Comparison of ENCODE assay signal across 22 cellular contexts in the genomic region with DNA sequence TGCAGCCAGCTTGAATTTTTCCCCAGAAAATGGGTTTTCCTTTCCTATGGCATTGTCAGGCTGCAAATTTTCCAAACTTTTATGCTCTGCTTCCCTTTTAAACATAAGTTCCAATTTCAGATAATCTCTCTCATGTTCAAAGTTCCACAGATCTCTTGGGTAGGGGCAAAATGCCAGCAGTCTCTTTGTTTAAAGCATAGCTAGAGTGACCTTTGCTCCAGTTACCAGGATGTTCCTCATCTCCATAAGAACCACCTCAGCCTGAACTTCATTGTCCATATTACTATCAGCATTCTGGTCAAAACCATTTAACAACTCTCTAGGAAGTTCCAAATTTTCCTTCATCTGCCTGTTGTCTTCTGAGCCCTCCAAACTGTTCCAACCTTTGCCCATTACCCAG.
"Had no signal": no experiment of that assay in that cellular context is flagged by ENCODE, and none has a peak within 500 bp of the region (broad histone marks: within the 10 kb centered on the region; RNA-seq: fewer than 3 reads in every experiment).

No MANE protein-coding gene starts in this region.

- FAIRE-seq: bronchial epithelial cell had no signal

- H3K4me3 ChIP-seq: adrenal gland, MG63, Peyer's patch had no signal

- ATAC-seq: activated CD4-positive, CD25-positive, alpha-beta regulatory T cell treated with anti-CD3 and anti-CD28 coated beads, Interleukin-2, amount 50 U/mL, for 24 hours; activated CD8-positive, alpha-beta T cell treated with anti-CD3 and anti-CD28 coated beads, Interleukin-2, amount 10 ng/mL, durations not matched to agents 7 days and 5 days had no signal

- H3K9me3 ChIP-seq: adrenal gland, MG63, Peyer's patch had no signal

- H3K36me3 ChIP-seq: adrenal gland, MG63, Peyer's patch had no signal

- DNase-seq: activated CD4-positive, alpha-beta T cell treated with anti-CD3 and anti-CD28 coated beads for 4 hours; activated CD4-positive, alpha-beta T cell treated with anti-CD3 and anti-CD28 coated beads, Interleukin-2, amount 50 U/mL, for 4 hours; activated CD8-positive, alpha-beta memory T cell treated with anti-CD3 and anti-CD28 coated beads, Interleukin-2, amount 50 U/mL, for 48 hours; activated CD8-positive, alpha-beta T cell treated with anti-CD3 and anti-CD28 coated beads, Interleukin-2, amount 10 ng/mL, durations not matched to agents 7 days and 5 days; activated naive CD4-positive, alpha-beta T cell treated with anti-CD3 and anti-CD28 coated beads, Interleukin-2, amount 50 U/mL, for 16 hours; activated naive CD8-positive, alpha-beta T cell treated with anti-CD3 and anti-CD28 coated beads, Interleukin-2, amount 10 ng/mL, durations not matched to agents 7 days and 5 days; activated T-cell treated with anti-CD3 and anti-CD28 coated beads, Interleukin-2, amount 50 U/mL, for 1 hour; adrenal gland; aorta; KG1; MG63; NCI-H1105; NCI-H1436; NCI-H1694 treated with DMSO at 0.1 percent for 48 hours; NCI-H2029 treated with DMSO at 0.1 percent for 48 hours; NCI-H510A treated with DMSO at 0.1 percent for 48 hours; NCI-H69; NK-92 treated with Interleukin-12 subunit alpha and Interleukin-12 subunit beta, amount 100 ng/mL, for 24 hours; SHP77 treated with DMSO at 0.1 percent for 48 hours had no signal
